In the genomic region with DNA sequence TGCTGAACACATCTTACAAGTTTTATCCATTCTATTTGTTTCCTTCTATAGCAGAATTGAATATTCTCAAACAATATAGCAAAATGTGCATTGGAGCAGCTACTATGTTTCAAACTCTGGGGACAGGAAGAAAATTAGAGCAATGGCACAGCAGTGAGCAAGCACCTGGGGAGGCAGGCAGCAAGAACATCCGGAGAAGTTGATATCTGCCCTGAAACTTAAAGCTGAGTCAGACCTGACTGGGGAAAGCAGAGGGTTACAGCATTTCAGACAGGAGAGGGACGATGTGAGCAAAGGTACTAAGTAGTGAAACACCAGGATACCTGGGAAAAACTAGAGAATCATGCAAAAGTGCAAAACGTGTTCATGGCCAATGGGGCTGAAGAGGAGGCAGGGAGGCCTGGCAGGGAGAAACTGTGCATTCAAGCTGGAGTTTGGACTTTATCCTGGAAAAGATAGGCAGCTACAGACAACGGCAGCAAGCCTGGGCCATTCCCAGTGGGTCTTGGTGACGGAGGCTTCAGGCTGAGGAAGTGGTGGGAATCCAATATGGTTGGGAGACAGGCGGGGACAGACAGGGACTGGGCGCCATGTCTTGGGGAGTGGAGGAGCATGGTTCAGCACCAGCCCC, we compare ENCODE assay signal across 26 cellular contexts.
"Had no signal": no experiment of that assay in that cellular context is flagged by ENCODE, and none has a peak within 500 bp of the region (broad histone marks: within the 10 kb centered on the region; RNA-seq: fewer than 3 reads in every experiment).

No MANE protein-coding gene starts in this region.

- H3K36me3 ChIP-seq: brain microvascular endothelial cell, spleen, transverse colon, WERI-Rb-1 had no signal

- H3K4me3 ChIP-seq: spleen, testis, transverse colon had no signal

- ATAC-seq: activated CD4-positive, CD25-positive, alpha-beta regulatory T cell treated with anti-CD3 and anti-CD28 coated beads, Interleukin-2, amount 50 U/mL, for 24 hours; naive thymus-derived CD8-positive, alpha-beta T cell; right cardiac atrium; T-helper 17 cell had no signal

- H3K9me3 Mint-ChIP-seq: activated CD4-positive, alpha-beta memory T cell treated with anti-CD3 and anti-CD28 coated beads for 36 hours; activated naive CD4-positive, alpha-beta T cell treated with anti-CD3 and anti-CD28 coated beads, Interleukin-2, amount 10 ng/mL, durations not matched to agents 7 days and 5 days; activated naive CD8-positive, alpha-beta T cell treated with anti-CD3 and anti-CD28 coated beads, Interleukin-2, amount 10 ng/mL, durations not matched to agents 7 days and 5 days; central memory CD8-positive, alpha-beta T cell had no signal

- H3K27me3 Mint-ChIP-seq: activated naive CD4-positive, alpha-beta T cell treated with anti-CD3 and anti-CD28 coated beads, Interleukin-2, amount 10 ng/mL, durations not matched to agents 7 days and 5 days had no signal

- H3K27me3 ChIP-seq: brain microvascular endothelial cell, testis, transverse colon had no signal

- H3K4me1 Mint-ChIP-seq: activated naive CD4-positive, alpha-beta T cell treated with anti-CD3 and anti-CD28 coated beads, Interleukin-2, amount 10 ng/mL, durations not matched to agents 7 days and 5 days; activated naive CD8-positive, alpha-beta T cell treated with anti-CD3 and anti-CD28 coated beads, Interleukin-2, amount 10 ng/mL, durations not matched to agents 7 days and 5 days; naive thymus-derived CD8-positive, alpha-beta T cell; T-helper 17 cell had no signal

- H3K9me3 ChIP-seq: testis, transverse colon had no signal

- H3K4me3 Mint-ChIP-seq: activated CD4-positive, alpha-beta memory T cell treated with anti-CD3 and anti-CD28 coated beads for 36 hours; activated naive CD4-positive, alpha-beta T cell treated with anti-CD3 and anti-CD28 coated beads, Interleukin-2, amount 10 ng/mL, durations not matched to agents 7 days and 5 days; activated naive CD8-positive, alpha-beta T cell treated with anti-CD3 and anti-CD28 coated beads, Interleukin-2, amount 10 ng/mL, durations not matched to agents 7 days and 5 days; central memory CD8-positive, alpha-beta T cell; naive thymus-derived CD8-positive, alpha-beta T cell; T-helper 17 cell had no signal

- H3K27ac Mint-ChIP-seq: activated CD4-positive, alpha-beta memory T cell treated with anti-CD3 and anti-CD28 coated beads for 36 hours; activated naive CD4-positive, alpha-beta T cell treated with anti-CD3 and anti-CD28 coated beads, Interleukin-2, amount 10 ng/mL, durations not matched to agents 7 days and 5 days; activated naive CD8-positive, alpha-beta T cell treated with anti-CD3 and anti-CD28 coated beads, Interleukin-2, amount 10 ng/mL, durations not matched to agents 7 days and 5 days; naive thymus-derived CD8-positive, alpha-beta T cell; T-helper 17 cell had no signal

- H3K4me1 ChIP-seq: spleen, testis, transverse colon had no signal

- DNase-seq: activated CD4-positive, alpha-beta memory T cell treated with anti-CD3 and anti-CD28 coated beads for 36 hours; activated CD4-positive, alpha-beta T cell treated with anti-CD3 and anti-CD28 coated beads for 48 hours; activated CD8-positive, alpha-beta memory T cell treated with anti-CD3 and anti-CD28 coated beads, Interleukin-2, amount 50 U/mL, for 4 hours; activated gamma-delta T cell; activated naive CD4-positive, alpha-beta T cell treated with anti-CD3 and anti-CD28 coated beads, Interleukin-2, amount 10 ng/mL, durations not matched to agents 7 days and 5 days; activated naive CD8-positive, alpha-beta T cell treated with anti-CD3 and anti-CD28 coated beads, Interleukin-2, amount 10 ng/mL, durations not matched to agents 7 days and 5 days; activated T-cell treated with anti-CD3 and anti-CD28 coated beads, Interleukin-2, amount 50 U/mL, for 1 hour; amniotic stem cell; brain microvascular endothelial cell; dermis blood vessel endothelial cell; effector CD4-positive, alpha-beta T cell; glutamatergic neuron; mesenchymal stem cell; naive thymus-derived CD8-positive, alpha-beta T cell; posterior cingulate gyrus; right cardiac atrium; spleen; stimulated activated naive CD4-positive, alpha-beta T cell; SW 1271; T-helper 17 cell; T1000; testis; transverse colon; WERI-Rb-1 had no signal

- H3K36me3 Mint-ChIP-seq: activated CD4-positive, alpha-beta memory T cell treated with anti-CD3 and anti-CD28 coated beads for 36 hours; activated naive CD4-positive, alpha-beta T cell treated with anti-CD3 and anti-CD28 coated beads, Interleukin-2, amount 10 ng/mL, durations not matched to agents 7 days and 5 days; activated naive CD8-positive, alpha-beta T cell treated with anti-CD3 and anti-CD28 coated beads, Interleukin-2, amount 10 ng/mL, durations not matched to agents 7 days and 5 days; naive thymus-derived CD8-positive, alpha-beta T cell had no signal

- H3K27ac ChIP-seq: brain microvascular endothelial cell, spleen, testis, transverse colon, WERI-Rb-1 had no signal
